In the genomic region with DNA sequence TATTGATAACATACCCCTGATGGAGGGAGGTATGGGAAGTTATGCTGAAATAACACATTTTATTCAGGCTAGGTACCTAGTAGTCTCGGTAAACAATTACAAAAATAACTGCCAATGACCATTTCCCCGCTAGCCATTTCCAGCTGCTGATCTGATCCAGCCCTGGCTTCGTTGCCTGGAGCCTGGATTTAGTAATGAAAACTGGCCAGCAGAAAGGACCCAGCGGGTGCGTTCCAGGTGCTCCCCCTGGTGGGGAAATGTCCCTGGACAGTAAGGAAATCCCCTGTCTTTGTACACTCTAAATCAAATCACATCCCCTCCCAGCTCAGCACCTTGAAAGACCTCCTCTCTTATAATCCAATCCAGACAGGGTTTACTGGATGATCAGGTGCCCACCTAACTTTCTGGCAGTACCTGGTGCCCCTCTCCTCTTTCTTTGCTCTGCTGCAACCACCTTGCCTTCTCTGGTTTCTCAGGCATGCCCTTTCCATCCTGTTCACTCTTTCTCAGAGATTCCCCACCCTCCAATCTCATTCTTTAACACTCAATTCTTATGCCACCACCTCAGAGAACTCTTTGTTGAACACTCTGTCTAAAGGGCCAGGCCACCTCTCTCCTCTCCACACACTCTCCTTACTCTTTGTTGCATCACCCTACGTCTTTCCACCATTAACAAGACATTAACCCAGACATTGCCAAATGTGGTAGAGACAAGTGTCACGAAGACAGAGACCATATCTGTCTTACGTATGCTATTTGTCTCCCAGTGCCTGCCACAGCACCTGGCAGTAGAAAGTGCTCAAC, we compare ENCODE assay signal across 9 cellular contexts. TPM values are rescaled to one million over a fixed set of nuclear protein-coding genes. Genes with fewer than 3 reads are reported as not detected.
DNase-seq lines count a peak whose midpoint lies in the region; FAIRE-seq and TF ChIP-seq lines count a peak whose summit lies in the region.
"Had no signal": no experiment of that assay in that cellular context is flagged by ENCODE, and none has a peak within 500 bp of the region (broad histone marks: within the 10 kb centered on the region; RNA-seq: fewer than 3 reads in every experiment).

No MANE protein-coding gene starts in this region.

- H3K36me3 Mint-ChIP-seq in T-helper 2 cell treated with Interferon-gamma antibody and Interleukin-4, amounts not matched to agents 5 μg/mL and 100 μg/mL, for 36 hours (ENCODE audit: low read depth) = no peaks in the 10 kb centered on the region
- H3K36me3 Mint-ChIP-seq in MCF 10A (ENCODE audit: insufficient read depth, unreplicated experiment) = no peaks in the 10 kb centered on the region

- H3K27ac ChIP-seq in keratinocyte (ENCODE audit: control insufficient read depth, insufficient read depth, low read length) = no peak overlapping the region

- H3K9me3 ChIP-seq in keratinocyte (ENCODE audit: control insufficient read depth, low read depth, low read length) = no peaks in the 10 kb centered on the region

- peak; percentile 40 for FAIRE-seq in HTR-8/SVneo (lab: Jason Lieb, UNC)
- FAIRE-seq in keratinocyte (lab: Jason Lieb, UNC) = no peak

- intact Hi-C loops in MCF 10A (cut with micrococcal nuclease) = loop anchor here (1.0 kb wide), 4 partner anchors 92 to 195 kb away; no protein-coding TSS in a partner anchor

- H3K4me2 ChIP-seq in keratinocyte (ENCODE audit: control insufficient read depth, extremely low read depth, insufficient read depth, low read depth, low read length) = peak overlapping the region; percentile 9

- no peak overlapping the region for H3K4me3 Mint-ChIP-seq in T-helper 2 cell treated with Interferon-gamma antibody and Interleukin-4, amounts not matched to agents 5 μg/mL and 100 μg/mL, for 36 hours
- no peak overlapping the region for H3K4me3 Mint-ChIP-seq in MCF 10A (ENCODE audit: unreplicated experiment)
- H3K4me3 Mint-ChIP-seq: T-helper 1 cell treated with Interleukin-12 subunit alpha and Interleukin-12 subunit beta and Interleukin-4 antibody, amounts not matched to agents 30 μg/mL and 1 μg/mL, for 36 hours had no signal

- no TSS peak for BruUV-seq in MCF 10A (replicated peaks; lab: Mats Ljungman, UMichigan)

- H3K27me3 Mint-ChIP-seq in T-helper 2 cell treated with Interferon-gamma antibody and Interleukin-4, amounts not matched to agents 5 μg/mL and 100 μg/mL, for 36 hours (ENCODE audit: low read depth) = peaks cover 51% of the 10 kb centered on the region
- no peaks in the 10 kb centered on the region for H3K27me3 Mint-ChIP-seq in MCF 10A (ENCODE audit: insufficient read depth, unreplicated experiment)

- DNase-seq in DMS53 (lab: John Stamatoyannopoulos, UW) = peak; percentile 89
- DNase-seq in HTR-8/SVneo (ENCODE audit: insufficient read length, low spot score) = peak; percentile 63
- DNase-seq in T-helper 2 cell treated with Interferon-gamma antibody and Interleukin-4, amounts not matched to agents 5 μg/mL and 100 μg/mL, for 36 hours (ENCODE audit: low spot score) = peak; percentile 47
- DNase-seq in MCF 10A (ENCODE audit: unreplicated experiment) = peak; percentile 85
- DNase-seq in keratinocyte (ENCODE audit: low read depth, low spot score) = no peak
- DNase-seq in stimulated activated CD4-positive, alpha-beta T cell treated with anti-CD3 and anti-CD28 coated beads, Interleukin-4, amount 100 ng/mL, for 24 hours = peak; percentile 59
- DNase-seq in occipital lobe (lab: John Stamatoyannopoulos, UW) = no peak
- DNase-seq in effector CD8-positive, alpha-beta T cell (lab: John Stamatoyannopoulos, UW) = no peak

- no peak overlapping the region for H3K27ac Mint-ChIP-seq in T-helper 2 cell treated with Interferon-gamma antibody and Interleukin-4, amounts not matched to agents 5 μg/mL and 100 μg/mL, for 36 hours
- no peak overlapping the region for H3K27ac Mint-ChIP-seq in MCF 10A (ENCODE audit: low read depth, unreplicated experiment)
- H3K27ac Mint-ChIP-seq: T-helper 1 cell treated with Interleukin-12 subunit alpha and Interleukin-12 subunit beta and Interleukin-4 antibody, amounts not matched to agents 30 μg/mL and 1 μg/mL, for 36 hours had no signal

- H4K20me1 ChIP-seq in keratinocyte (ENCODE audit: control insufficient read depth, extremely low read depth, insufficient read depth, low read length) = no peaks in the 10 kb centered on the region

- H3K9me3 Mint-ChIP-seq in T-helper 2 cell treated with Interferon-gamma antibody and Interleukin-4, amounts not matched to agents 5 μg/mL and 100 μg/mL, for 36 hours = no peaks in the 10 kb centered on the region
- H3K9me3 Mint-ChIP-seq in MCF 10A (ENCODE audit: unreplicated experiment) = no peaks in the 10 kb centered on the region
- H3K9me3 Mint-ChIP-seq: T-helper 1 cell treated with Interleukin-12 subunit alpha and Interleukin-12 subunit beta and Interleukin-4 antibody, amounts not matched to agents 30 μg/mL and 1 μg/mL, for 36 hours had no signal

- peaks cover 15% of the 10 kb centered on the region for H3K4me1 Mint-ChIP-seq in T-helper 2 cell treated with Interferon-gamma antibody and Interleukin-4, amounts not matched to agents 5 μg/mL and 100 μg/mL, for 36 hours (ENCODE audit: low read depth)
- H3K4me1 Mint-ChIP-seq in MCF 10A (ENCODE audit: insufficient read depth, unreplicated experiment) = no peaks in the 10 kb centered on the region

- no peak overlapping the region for H3K9ac ChIP-seq in keratinocyte (ENCODE audit: control insufficient read depth, extremely low read depth, insufficient read depth, low read length)

- no peak overlapping the region for H3K4me3 ChIP-seq in keratinocyte (ENCODE audit: control insufficient read depth in 2 of 3, extremely low read depth in 1 of 3, insufficient read depth in 2 of 3, low read depth in 1 of 3, low read length in 3 of 3)

- H3K9me1 ChIP-seq in keratinocyte (ENCODE audit: control insufficient read depth, extremely low read depth, insufficient read depth, low read length) = no peaks in the 10 kb centered on the region

- no peaks in the 10 kb centered on the region for H3K27me3 ChIP-seq in keratinocyte (ENCODE audit: control insufficient read depth, extremely low read depth, insufficient read depth, low read length)

- CTCF ChIA-PET in MCF 10A (lab: Yijun Ruan, JAX) = interaction anchor here (0.6 to 6.0 kb wide), 68 partner anchors 8 to 1986 kb away, joined by 3 to 75 read pairs (median 4); a partner anchor contains a TSS

- TF ChIP-seq CTCF in MCF 10A (IDR thresholded peaks at IDR 0.05; ENCODE audit: unreplicated experiment) (peak; percentile 93), keratinocyte (optimal IDR thresholded peaks at IDR 0.05 in 1 of 3, IDR thresholded peaks at IDR 0.05 in 1 of 3, conservative IDR thresholded peaks at IDR 0.05 in 1 of 3; ENCODE audit: extremely low read depth in 1 of 3, insufficient read depth in 2 of 3, low read length in 3 of 3) (peak; percentile 76 to 81 (median 78))

- no peaks in the 10 kb centered on the region for H3K79me2 ChIP-seq in keratinocyte (ENCODE audit: control insufficient read depth, insufficient read depth, low read length)

- POLR2A ChIA-PET in MCF 10A (lab: Yijun Ruan, JAX) = interaction anchor here (0.5 to 2.4 kb wide), 12 partner anchors 16 to 277 kb away, joined by 3 to 11 read pairs (median 4); a partner anchor contains a TSS

- peaks cover 14% of the 10 kb centered on the region for H3K4me1 ChIP-seq in keratinocyte (ENCODE audit: control insufficient read depth, extremely low read depth, insufficient read depth, low read length)

- no peaks in the 10 kb centered on the region for H3K36me3 ChIP-seq in keratinocyte (ENCODE audit: control insufficient read depth in 2 of 2, extremely low read depth in 1 of 2, insufficient read depth in 2 of 2, low read length in 2 of 2)

- H2AFZ ChIP-seq in keratinocyte (ENCODE audit: control insufficient read depth, low read length) = no peak overlapping the region

- dilution Hi-C loops in keratinocyte (cut with MboI; ENCODE audit: extremely low pct_ligation_motif_present, low sequenced_read_pairs) = no loop called here

RNA-seq across cellular contexts. Expression of a gene that starts 50.1 kb away (rescaled TPM):
- total RNA-seq in MCF 10A (2022) (97.4 and 106 TPM in 2 replicates), occipital lobe (40.4 TPM)
- 51.4 to 72.1 TPM (median 65.4 TPM) in 3 replicates for polyA plus RNA-seq in keratinocyte
- polyA plus RNA-seq in keratinocyte (2011; ENCODE audit: low read depth) = 21.0 TPM
- 34.2 and 66.0 TPM in 2 replicates for polyA plus RNA-seq in keratinocyte (2011; cell fraction: cytosol; rRNA removed)
- 60.3 and 81.8 TPM in 2 replicates for polyA plus RNA-seq in keratinocyte (2011; cell fraction: nucleus; rRNA removed)
- polyA plus RNA-seq in keratinocyte (2012; ENCODE audit: low replicate concordance) = 24.6 and 30.3 TPM in 2 replicates
- polyA minus RNA-seq in keratinocyte = 51.0 to 171 TPM (median 117 TPM) in 3 replicates
- 58.9 TPM for polyA minus RNA-seq in keratinocyte (2011; cell fraction: cytosol; rRNA and poly(A)+ RNA removed)
- 45.5 and 106 TPM in 2 replicates for polyA minus RNA-seq in keratinocyte (2011; cell fraction: nucleus; rRNA and poly(A)+ RNA removed)

RNA-seq across cellular contexts. Expression of a gene that starts 53.8 kb away (rescaled TPM):
- total RNA-seq in MCF 10A (2022) (623 and 892 TPM in 2 replicates), occipital lobe (4.2 TPM)
- polyA plus RNA-seq in keratinocyte = 270 to 490 TPM (median 379 TPM) in 3 replicates
- 92.0 TPM for polyA plus RNA-seq in keratinocyte (2011; ENCODE audit: low read depth)
- 190 and 225 TPM in 2 replicates for polyA plus RNA-seq in keratinocyte (2011; cell fraction: cytosol; rRNA removed)
- 856 and 930 TPM in 2 replicates for polyA plus RNA-seq in keratinocyte (2011; cell fraction: nucleus; rRNA removed)
- polyA plus RNA-seq in keratinocyte (2012; ENCODE audit: low replicate concordance) = 178 and 370 TPM in 2 replicates
- 282 to 529 TPM (median 401 TPM) in 3 replicates for polyA minus RNA-seq in keratinocyte
- polyA minus RNA-seq in keratinocyte (2011; cell fraction: cytosol; rRNA and poly(A)+ RNA removed) = 410 TPM
- 536 and 762 TPM in 2 replicates for polyA minus RNA-seq in keratinocyte (2011; cell fraction: nucleus; rRNA and poly(A)+ RNA removed)

Comparison
In these comparisons a context has a peak if more than half of its experiments do, and no peak if none do; other contexts are left out.
1. DNase-seq: peak in DMS53 (single experiment), HTR-8/SVneo (single experiment), T-helper 2 cell treated with Interferon-gamma antibody and Interleukin-4, amounts not matched to agents 5 μg/mL and 100 μg/mL, for 36 hours (single experiment), MCF 10A (single experiment) and stimulated activated CD4-positive, alpha-beta T cell treated with anti-CD3 and anti-CD28 coated beads, Interleukin-4, amount 100 ng/mL, for 24 hours (single experiment); none in keratinocyte (single experiment), occipital lobe (single experiment) and effector CD8-positive, alpha-beta T cell (single experiment).
2. RNA of a gene that starts 53.8 kb away (total RNA-seq): 623 to 892 TPM in MCF 10A; 4.2 TPM in occipital lobe (single experiment); every median in the first group is over 100 times any median in the second.